23 cellular contexts compared by ENCODE assay signal in the genomic region with DNA sequence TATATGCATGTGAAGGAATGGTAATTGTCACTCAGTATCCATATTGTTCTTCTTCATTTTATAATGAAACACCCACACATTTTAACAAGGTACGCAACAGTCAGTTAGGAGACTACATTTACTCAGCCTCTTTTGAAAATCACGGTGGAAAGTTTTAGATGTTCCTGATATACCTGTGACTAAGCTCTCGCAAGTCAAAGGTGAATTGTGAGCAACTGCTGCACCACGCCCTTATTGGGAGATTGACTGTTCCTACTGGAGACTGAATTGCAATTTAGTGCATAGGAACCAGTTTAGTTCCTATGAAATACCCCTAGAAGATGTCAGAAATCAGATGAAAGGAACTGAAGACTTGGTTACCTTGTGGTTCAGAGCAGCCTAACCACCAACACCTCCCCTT.
DNase-seq lines count a peak whose midpoint lies in the region; ATAC-seq and TF ChIP-seq lines count a peak whose summit lies in the region.
"Had no signal": no experiment of that assay in that cellular context is flagged by ENCODE, and none has a peak within 500 bp of the region (broad histone marks: within the 10 kb centered on the region; RNA-seq: fewer than 3 reads in every experiment).

No MANE protein-coding gene starts in this region.

- DNase-seq in Calu3 (peak; percentile 1), HPDE6-E6E7 (ENCODE audit: extremely low spot score) (peak; percentile 9), RWPE2 (ENCODE audit: low spot score) (no peak), epithelial cell of prostate (ENCODE audit: low read depth, low spot score) (peak; percentile 49), SK-N-SH (no peak), NCI-H345 treated with DMSO at 0.1 percent for 48 hours (lab: John Stamatoyannopoulos, UW; ENCODE audit: unreplicated experiment) (no peak)
- no peak for DNase-seq in stimulated activated CD4-positive, alpha-beta T cell treated with anti-CD3 and anti-CD28 coated beads, Interleukin-4, amount 100 ng/mL, for 24 hours
- DNase-seq: CD8-positive, alpha-beta memory T cell; GM23248; HCEC 1CT; Kasumi-1; MG63; NCI-H1417; NCI-H1694 treated with DMSO at 0.1 percent for 48 hours; NCI-H2081 treated with DMSO at 0.1 percent for 48 hours; NCI-H2171 treated with DMSO at 0.1 percent for 48 hours; NCI-H446 treated with DMSO at 0.1 percent for 48 hours; NCI-H526 treated with DMSO at 0.1 percent for 48 hours; RPMI8226 had no signal

- no peaks in the 10 kb centered on the region for H3F3A ChIP-seq in SK-N-SH (replicated peaks; ENCODE audit: insufficient read depth)

- TF ChIP-seq CTCF in Calu3 (IDR thresholded peaks at IDR 0.05; ENCODE audit: unreplicated experiment) (no peak), RWPE2 (IDR thresholded peaks at IDR 0.05; ENCODE audit: poor library complexity, severe bottlenecking) (no peak), SK-N-SH (IDR thresholded peaks at IDR 0.05) (no peak)

- TF ChIP-seq RAD21 in SK-N-SH (IDR thresholded peaks at IDR 0.05; ENCODE audit: low read length), result no peak

- H3K9me3 ChIP-seq in RWPE2 (ENCODE audit: severe bottlenecking), result no peaks in the 10 kb centered on the region
- H3K9me3 ChIP-seq in SK-N-SH, result no peaks in the 10 kb centered on the region
- H3K9me3 ChIP-seq: MG63 had no signal

- H3K4me2 ChIP-seq in SK-N-SH, result no peak overlapping the region
- H3K4me2 ChIP-seq: PC-9 had no signal

- H3K4me1 ChIP-seq in RWPE2 (ENCODE audit: insufficient read depth, poor library complexity, severe bottlenecking), result peaks cover 6% of the 10 kb centered on the region
- no peaks in the 10 kb centered on the region for H3K4me1 ChIP-seq in SK-N-SH (ENCODE audit: control insufficient read depth in 1 of 2, insufficient read depth in 2 of 2, low read depth in 1 of 2, low read length in 1 of 2)

- H3K9me3 Mint-ChIP-seq in Calu3 (ENCODE audit: low read depth, unreplicated experiment), result peaks cover 3% of the 10 kb centered on the region

- CTCF ChIA-PET in Calu3 (lab: Charles Lee) (no interaction called here), SK-N-SH (lab: Yijun Ruan, JAX) (no interaction called here)

- no peaks in the 10 kb centered on the region for H3K4me1 Mint-ChIP-seq in Calu3 (ENCODE audit: low read depth, unreplicated experiment)
- H3K4me1 Mint-ChIP-seq: CD8-positive, alpha-beta memory T cell; IgD-negative memory B cell had no signal

- H3K36me3 Mint-ChIP-seq in Calu3 (ENCODE audit: insufficient read depth, unreplicated experiment), result no peaks in the 10 kb centered on the region
- H3K36me3 Mint-ChIP-seq: CD8-positive, alpha-beta memory T cell; IgD-negative memory B cell had no signal

- no peak overlapping the region for H3K27ac ChIP-seq in RWPE2 (ENCODE audit: poor library complexity, severe bottlenecking)
- H3K27ac ChIP-seq in epithelial cell of prostate, result no peak overlapping the region
- H3K27ac ChIP-seq in SK-N-SH (ENCODE audit: low read depth in 2 of 2, low read length in 1 of 2), result no peak overlapping the region
- H3K27ac ChIP-seq: C4-2B, GM23248, PC-9 had no signal

- BruUV-seq in Calu3 (replicated peaks; lab: Mats Ljungman, UMichigan), result no TSS peak

- no peak for TF ChIP-seq EP300 in SK-N-SH (IDR thresholded peaks at IDR 0.05; ENCODE audit: borderline replicate concordance in 1 of 2, low read depth in 1 of 2, low read length in 1 of 2)

- intact Hi-C loops in Calu3 (cut with micrococcal nuclease; ENCODE audit: unreplicated experiment), result no loop called here

- H3K4me3 ChIP-seq in RWPE2 (ENCODE audit: severe bottlenecking) (no peak overlapping the region), SK-N-SH (ENCODE audit: low read depth in 2 of 2, low read length in 1 of 2) (no peak overlapping the region)
- H3K4me3 ChIP-seq: GM23248, MG63, PC-9 had no signal

- H3K9me2 ChIP-seq in SK-N-SH, result no peaks in the 10 kb centered on the region

- POLR2A ChIA-PET in SK-N-SH (lab: Yijun Ruan, JAX), result no interaction called here

- 87% methylated on average over 4 of the region's 4 CpGs for WGBS in SK-N-SH (ENCODE audit: low lambda C conversion rate)

- no peak overlapping the region for H3K9ac ChIP-seq in SK-N-SH
- H3K9ac ChIP-seq: GM23248 had no signal

- H3K36me3 ChIP-seq in RWPE2 (ENCODE audit: low read depth), result peaks cover 6% of the 10 kb centered on the region; the same call in 1 of the 2 replicates
- no peaks in the 10 kb centered on the region for H3K36me3 ChIP-seq in SK-N-SH (replicated peaks in 1 of 2; ENCODE audit: control insufficient read depth in 1 of 2, insufficient read depth in 2 of 2, low read length in 1 of 2)
- H3K36me3 ChIP-seq: MG63 had no signal

- no peak overlapping the region for H3K4me3 Mint-ChIP-seq in Calu3 (ENCODE audit: low read depth, unreplicated experiment)
- H3K4me3 Mint-ChIP-seq: CD8-positive, alpha-beta memory T cell; IgD-negative memory B cell had no signal

- H3K27me3 ChIP-seq in RWPE2 (ENCODE audit: insufficient read depth, poor library complexity, severe bottlenecking) (no peaks in the 10 kb centered on the region), SK-N-SH (ENCODE audit: insufficient read depth) (no peaks in the 10 kb centered on the region)
- H3K27me3 ChIP-seq: MG63 had no signal

- H3K27ac Mint-ChIP-seq in Calu3 (ENCODE audit: unreplicated experiment), result no peak overlapping the region
- H3K27ac Mint-ChIP-seq: CD8-positive, alpha-beta memory T cell; IgD-negative memory B cell had no signal

- no peaks in the 10 kb centered on the region for H3K27me3 Mint-ChIP-seq in Calu3 (ENCODE audit: unreplicated experiment)
- H3K27me3 Mint-ChIP-seq: CD8-positive, alpha-beta memory T cell; IgD-negative memory B cell had no signal

- ATAC-seq in RWPE2 (ENCODE audit: low read depth) (peak; percentile 76), HG03469 (IDR thresholded peaks at IDR 0.05; ENCODE audit: unreplicated experiment) (no peak)

- H3K79me2 ChIP-seq in SK-N-SH (ENCODE audit: insufficient read depth), result no peaks in the 10 kb centered on the region

- no peaks in the 10 kb centered on the region for H4K20me1 ChIP-seq in SK-N-SH (ENCODE audit: insufficient read depth)

- H2AFZ ChIP-seq in SK-N-SH (ENCODE audit: low read depth), result no peak overlapping the region
- H2AFZ ChIP-seq: GM23248, PC-9 had no signal

TF ChIP-seq in SK-N-SH, 30 proteins besides CTCF, POLR2A, EP300 and RAD21:
- TF ChIP-seq RCOR1 (IDR thresholded peaks at IDR 0.05; ENCODE audit: low read length), result no peak
- TF ChIP-seq, protein P1, sequence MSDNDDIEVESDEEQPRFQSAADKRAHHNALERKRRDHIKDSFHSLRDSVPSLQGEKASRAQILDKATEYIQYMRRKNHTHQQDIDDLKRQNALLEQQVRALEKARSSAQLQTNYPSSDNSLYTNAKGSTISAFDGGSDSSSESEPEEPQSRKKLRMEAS (IDR thresholded peaks at IDR 0.05; ENCODE audit: low read depth), result no peak
- no peak for TF ChIP-seq TCF12 (IDR thresholded peaks at IDR 0.05)
TF ChIP-seq in SK-N-SH: peak in this region for 0.

Comparison
In these comparisons a context has a peak if more than half of its experiments do, and no peak if none do; other contexts are left out.
1. DNase-seq: peak in Calu3 (single experiment), HPDE6-E6E7 (single experiment) and epithelial cell of prostate (single experiment); none in RWPE2 (single experiment), SK-N-SH (single experiment), NCI-H345 treated with DMSO at 0.1 percent for 48 hours (single experiment) and stimulated activated CD4-positive, alpha-beta T cell treated with anti-CD3 and anti-CD28 coated beads, Interleukin-4, amount 100 ng/mL, for 24 hours (single experiment).